In genomic region chr9:21381752-21382339, GRCh38 we compare ENCODE assay signal across 8 cellular contexts. TPM values are rescaled to one million over a fixed set of nuclear protein-coding genes. Genes with fewer than 3 reads are reported as not detected.
A peak's percentile ranks its signal among the peaks of the same experiment; 100 is the strongest.
DNase-seq lines count a peak whose midpoint lies in the region; ATAC-seq and TF ChIP-seq lines count a peak whose summit lies in the region.

No MANE protein-coding gene starts in this region.

- ATAC-seq in GM18502 (IDR thresholded peaks at IDR 0.05; ENCODE audit: poor library complexity, unreplicated experiment), result peak; percentile 99
- ATAC-seq in GM21619 (IDR thresholded peaks at IDR 0.05; ENCODE audit: unreplicated experiment), result peak; percentile 97
- peak; percentile 90 for ATAC-seq in effector memory CD8-positive, alpha-beta T cell (replicated peaks)
- no peak for ATAC-seq in esophagus mucosa

- H3K9me3 ChIP-seq in BE2C, result no peaks in the 10 kb centered on the region

- H3K27me3 ChIP-seq in BE2C, result peaks cover 46% of the 10 kb centered on the region

- H3K9me3 Mint-ChIP-seq in effector memory CD8-positive, alpha-beta T cell, result no peaks in the 10 kb centered on the region

- no peak overlapping the region for H3K4me3 ChIP-seq in BE2C (ENCODE audit: low read depth, low read length)

- peak; percentile 73 for DNase-seq in KBM-7
- no peak for DNase-seq in effector memory CD8-positive, alpha-beta T cell
- DNase-seq in BE2C, result no peak
- no peak for DNase-seq in OCI-M2 (lab: John Stamatoyannopoulos, UW; ENCODE audit: unreplicated experiment)
- no peak for DNase-seq in activated effector memory CD4-positive, alpha-beta T cell treated with anti-CD3 and anti-CD28 coated beads, Interleukin-2, amount 50 U/mL, for 16 hours

- H3K4me1 ChIP-seq in BE2C, result no peaks in the 10 kb centered on the region

- no peak overlapping the region for H3K27ac Mint-ChIP-seq in effector memory CD8-positive, alpha-beta T cell

- TF ChIP-seq CTCF in BE2C (IDR thresholded peaks at IDR 0.05; ENCODE audit: low read depth, low read length), result no peak

- peak overlapping the region; percentile 34 to 45 for H3K4me3 Mint-ChIP-seq in effector memory CD8-positive, alpha-beta T cell

- in situ Hi-C loops in KBM-7 (cut with MboI; ENCODE audit: low pct_unique_long_range_greater_than_20kb, low sequenced_read_pairs), result no loop called here

- H3K27me3 Mint-ChIP-seq in effector memory CD8-positive, alpha-beta T cell, result peaks cover 51 to 54% of the 10 kb centered on the region in 2 donors

- H3K36me3 Mint-ChIP-seq in effector memory CD8-positive, alpha-beta T cell (ENCODE audit: insufficient read depth), result no peaks in the 10 kb centered on the region

- no peaks in the 10 kb centered on the region for H3K36me3 ChIP-seq in BE2C

- H3K4me1 Mint-ChIP-seq in effector memory CD8-positive, alpha-beta T cell (ENCODE audit: low read depth in 2 of 2), result peaks cover 6 to 10% of the 10 kb centered on the region in 2 donors

RNA-seq across cellular contexts. Expression of gene IFNA2, which starts 3.4 kb away (rescaled TPM):
- polyA plus RNA-seq in BE2C (2012; ENCODE audit: insufficient read depth, insufficient read length, low read depth), result not detected
- not detected for total RNA-seq in esophagus mucosa

RNA-seq across cellular contexts. Expression of gene IFNA13, which starts 14.0 kb away (rescaled TPM):
- not detected for polyA plus RNA-seq in BE2C (2012; ENCODE audit: insufficient read depth, insufficient read length, low read depth)
- total RNA-seq in esophagus mucosa, result not detected

RNA-seq across cellular contexts. Expression of gene IFNA8, which starts 27.1 kb away (rescaled TPM):
- not detected for polyA plus RNA-seq in BE2C (2012; ENCODE audit: insufficient read depth, insufficient read length, low read depth)
- total RNA-seq in esophagus mucosa, result not detected

RNA-seq across cellular contexts. Expression of gene IFNA6, which starts 31.2 kb away (rescaled TPM):
- polyA plus RNA-seq in BE2C (2012; ENCODE audit: insufficient read depth, insufficient read length, low read depth), result not detected
- total RNA-seq in esophagus mucosa, result not detected

RNA-seq across cellular contexts. Expression of gene KLHL9, which starts 46.6 kb away (rescaled TPM):
- 18.8 TPM for polyA plus RNA-seq in BE2C (2012; ENCODE audit: insufficient read depth, insufficient read length, low read depth)
- total RNA-seq in esophagus mucosa, result 10.1 TPM
